ENCODE assay signal across 21 cellular contexts in the genomic region with DNA sequence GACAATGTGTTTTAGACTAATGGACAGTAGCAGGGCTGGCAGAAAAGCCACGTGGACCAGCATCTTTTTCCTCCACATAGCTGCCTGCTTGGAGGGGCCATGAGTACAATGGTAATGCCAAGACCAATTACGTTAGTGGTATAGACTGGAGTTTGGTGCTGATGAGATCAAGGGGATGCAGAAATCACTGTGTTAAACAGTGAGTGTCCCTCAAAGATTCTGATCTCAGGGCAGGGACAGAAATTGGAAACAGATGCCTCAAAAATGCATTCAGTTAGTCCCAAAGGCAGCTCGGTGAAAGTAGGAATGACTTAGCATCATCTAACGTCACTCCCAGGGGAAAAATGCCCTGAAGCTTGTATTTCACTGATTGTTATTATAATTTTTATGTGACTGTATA.
DNase-seq lines count a peak whose midpoint lies in the region; ATAC-seq lines count a peak whose summit lies in the region.
"Had no signal": no experiment of that assay in that cellular context is flagged by ENCODE, and none has a peak within 500 bp of the region (broad histone marks: within the 10 kb centered on the region; RNA-seq: fewer than 3 reads in every experiment).

No MANE protein-coding gene starts in this region.

- 33 to 37% methylated on average over 4 of the region's 4 CpGs for WGBS in GM23248 (ENCODE audit: low coverage in 1 of 2, low lambda C conversion rate in 2 of 2, missing lambda C conversion rate in 2 of 2), 2 experiments

- no peak overlapping the region for H3K9ac ChIP-seq in GM23248

- peak; percentile 68 for DNase-seq in AG20443 (ENCODE audit: low spot score)
- DNase-seq in GM23248 = peak; percentile 72
- peak; percentile 66 for DNase-seq in amniotic stem cell (lab: John Stamatoyannopoulos, UW)
- peak; percentile 23 for DNase-seq in fibroblast of the conjunctiva (ENCODE audit: low read depth)
- no peak for DNase-seq in NCI-H2171 treated with DMSO at 0.1 percent for 48 hours (lab: John Stamatoyannopoulos, UW)
- DNase-seq in activated CD8-positive, alpha-beta memory T cell treated with anti-CD3 and anti-CD28 coated beads, Interleukin-2, amount 10 ng/mL, durations not matched to agents 7 days and 5 days = no peak
- DNase-seq: DND-41, GDM1, H9, IMR-90, NCI-H1417, NCI-H2029, NCI-H446, NCI-H526 treated with DMSO at 0.1 percent for 48 hours, Peyer's patch, T-helper 1 cell had no signal

- H3K27me3 ChIP-seq in GM23248 (replicated peaks; ENCODE audit: insufficient read depth) = no peaks in the 10 kb centered on the region
- H3K27me3 ChIP-seq: Peyer's patch had no signal

- H2AFZ ChIP-seq in GM23248 = no peak overlapping the region

- no peaks in the 10 kb centered on the region for H3K36me3 ChIP-seq in GM23248 (ENCODE audit: low read depth)
- H3K36me3 ChIP-seq: Peyer's patch had no signal

- no peaks in the 10 kb centered on the region for H3K9me3 ChIP-seq in GM23248 (ENCODE audit: low read depth)
- H3K9me3 ChIP-seq: Peyer's patch had no signal

- H3K27ac ChIP-seq in GM23248 = no peak overlapping the region
- H3K27ac ChIP-seq: Peyer's patch, SK-N-MC had no signal

- no peaks in the 10 kb centered on the region for H3K4me1 ChIP-seq in GM23248 (ENCODE audit: insufficient read depth)
- H3K4me1 ChIP-seq: Peyer's patch had no signal

- H3K79me2 ChIP-seq in GM23248 (ENCODE audit: insufficient read depth) = no peaks in the 10 kb centered on the region

- H3K4me3 Mint-ChIP-seq in activated CD8-positive, alpha-beta memory T cell treated with anti-CD3 and anti-CD28 coated beads, Interleukin-2, amount 10 ng/mL, durations not matched to agents 7 days and 5 days = no peak overlapping the region
- H3K4me3 Mint-ChIP-seq: H9 had no signal

- no peaks in the 10 kb centered on the region for H3K27me3 Mint-ChIP-seq in activated CD8-positive, alpha-beta memory T cell treated with anti-CD3 and anti-CD28 coated beads, Interleukin-2, amount 10 ng/mL, durations not matched to agents 7 days and 5 days

- no peaks in the 10 kb centered on the region for H3K36me3 Mint-ChIP-seq in activated CD8-positive, alpha-beta memory T cell treated with anti-CD3 and anti-CD28 coated beads, Interleukin-2, amount 10 ng/mL, durations not matched to agents 7 days and 5 days
- H3K36me3 Mint-ChIP-seq: CD14-positive monocyte had no signal

- peaks cover 9% of the 10 kb centered on the region for H3K4me1 Mint-ChIP-seq in activated CD8-positive, alpha-beta memory T cell treated with anti-CD3 and anti-CD28 coated beads, Interleukin-2, amount 10 ng/mL, durations not matched to agents 7 days and 5 days
- H3K4me1 Mint-ChIP-seq: H9 had no signal

- no peaks in the 10 kb centered on the region for H3K9me3 Mint-ChIP-seq in activated CD8-positive, alpha-beta memory T cell treated with anti-CD3 and anti-CD28 coated beads, Interleukin-2, amount 10 ng/mL, durations not matched to agents 7 days and 5 days (ENCODE audit: low read depth)
- H3K9me3 Mint-ChIP-seq: H9 had no signal

- CTCF ChIA-PET in activated CD8-positive, alpha-beta memory T cell treated with anti-CD3 and anti-CD28 coated beads, Interleukin-2, amount 10 ng/mL, durations not matched to agents 7 days and 5 days (lab: Charles Lee) = no interaction called here

- ATAC-seq in activated CD8-positive, alpha-beta memory T cell treated with anti-CD3 and anti-CD28 coated beads, Interleukin-2, amount 10 ng/mL, durations not matched to agents 7 days and 5 days = no peak
- ATAC-seq in GM21529 (IDR thresholded peaks at IDR 0.05; ENCODE audit: unreplicated experiment) = no peak
- ATAC-seq in HG03520 (IDR thresholded peaks at IDR 0.05; ENCODE audit: unreplicated experiment) = no peak
- ATAC-seq: Right ventricle myocardium inferior had no signal

- in situ Hi-C loops in GM23248 (cut with MboI) = no loop called here

- H3K9me2 ChIP-seq in GM23248 (ENCODE audit: insufficient read depth) = no peaks in the 10 kb centered on the region

- no peak overlapping the region for H3K4me2 ChIP-seq in GM23248 (ENCODE audit: unreplicated experiment)

- no peak overlapping the region for H3K4me3 ChIP-seq in GM23248
- H3K4me3 ChIP-seq: Peyer's patch, SK-N-MC had no signal

- H3F3A ChIP-seq in GM23248 (ENCODE audit: insufficient read depth) = no peaks in the 10 kb centered on the region

- no peak overlapping the region for H3K27ac Mint-ChIP-seq in activated CD8-positive, alpha-beta memory T cell treated with anti-CD3 and anti-CD28 coated beads, Interleukin-2, amount 10 ng/mL, durations not matched to agents 7 days and 5 days
- H3K27ac Mint-ChIP-seq: CD14-positive monocyte, H9 had no signal

- no peaks in the 10 kb centered on the region for H4K20me1 ChIP-seq in GM23248 (ENCODE audit: insufficient read depth)

Comparison
In these comparisons a context has a peak if more than half of its experiments do, and no peak if none do; other contexts are left out.
1. DNase-seq: peak in AG20443 (single experiment), GM23248 (single experiment), amniotic stem cell (single experiment) and fibroblast of the conjunctiva (single experiment); none in NCI-H2171 treated with DMSO at 0.1 percent for 48 hours (single experiment) and activated CD8-positive, alpha-beta memory T cell treated with anti-CD3 and anti-CD28 coated beads, Interleukin-2, amount 10 ng/mL, durations not matched to agents 7 days and 5 days (single experiment).